19 cellular contexts compared by ENCODE assay signal in genomic region chr16:16108759-16109158, GRCh38.
A peak's percentile ranks its signal among the peaks of the same experiment; 100 is the strongest.
DNase-seq lines count a peak whose midpoint lies in the region; ATAC-seq, FAIRE-seq and TF ChIP-seq lines count a peak whose summit lies in the region.
"Had no signal": no experiment of that assay in that cellular context is flagged by ENCODE, and none has a peak within 500 bp of the region (broad histone marks: within the 10 kb centered on the region; RNA-seq: fewer than 3 reads in every experiment).

No MANE protein-coding gene starts in this region.

- no peak for ATAC-seq in HG02884 (IDR thresholded peaks at IDR 0.05; ENCODE audit: unreplicated experiment)

- H3K9ac ChIP-seq in HUES48 (ENCODE audit: low read depth, low read length) (no peak overlapping the region), astrocyte (ENCODE audit: low read length) (no peak overlapping the region)

- H3K27ac Mint-ChIP-seq in astrocyte (ENCODE audit: unreplicated experiment), result no peak overlapping the region

- no peak overlapping the region for H3K4me3 ChIP-seq in HUES48 (ENCODE audit: low read depth, low read length)
- H3K4me3 ChIP-seq in astrocyte (ENCODE audit: insufficient read depth, low read depth, low read length), result no peak overlapping the region
- no peak overlapping the region for H3K4me3 ChIP-seq in sigmoid colon
- H3K4me3 ChIP-seq in dorsolateral prefrontal cortex, result no peak overlapping the region

- no peaks in the 10 kb centered on the region for H3K27me3 Mint-ChIP-seq in astrocyte (ENCODE audit: low read depth, unreplicated experiment)
- H3K27me3 Mint-ChIP-seq: CD4-positive, CD25-positive, alpha-beta regulatory T cell; IgD-negative memory B cell had no signal

- H3K36me3 ChIP-seq in HUES48 (ENCODE audit: control insufficient read depth, insufficient read depth, low read length), result peaks cover 82% of the 10 kb centered on the region
- H3K36me3 ChIP-seq in astrocyte (ENCODE audit: insufficient read depth, low read length), result peaks cover 23% of the 10 kb centered on the region
- H3K36me3 ChIP-seq in sigmoid colon, result peaks cover 15 to 64% (median 21%) of the 10 kb centered on the region in 4 donors

- no peak for TF ChIP-seq EP300 in sigmoid colon (IDR thresholded peaks at IDR 0.05)

- H3K27ac ChIP-seq in HUES48 (ENCODE audit: low read depth, low read length) (peak overlapping the region; percentile 73), astrocyte (ENCODE audit: low read depth, low read length) (no peak overlapping the region), sigmoid colon (peak overlapping the region; percentile 59 to 78 (median 76)), dorsolateral prefrontal cortex (no peak overlapping the region)

- 91 to 92% methylated on average over 6 of the region's 6 CpGs for WGBS in sigmoid colon, 2 donors

- peak; percentile 10 for DNase-seq in astrocyte (ENCODE audit: low read depth)
- peak; percentile 34 for DNase-seq in iPS-NIHi11 (ENCODE audit: low spot score)
- no peak for DNase-seq in sigmoid colon
- DNase-seq in dorsolateral prefrontal cortex, result no peak
- DNase-seq in kidney glomerular epithelial cell (lab: John Stamatoyannopoulos, UW), result no peak
- no peak for DNase-seq in NCI-H1417 (lab: John Stamatoyannopoulos, UW)
- DNase-seq: AML-193; Calu3; CD4-positive, CD25-positive, alpha-beta regulatory T cell; HCEC 1CT; NCI-H446; NCI-H748 treated with DMSO at 0.1 percent for 48 hours; SHP77 had no signal

- no peak for FAIRE-seq in astrocyte (lab: Jason Lieb, UNC)
- FAIRE-seq: G401.6, GM12891, RCC 7860 had no signal

- H3K27me3 ChIP-seq in HUES48 (ENCODE audit: control insufficient read depth, insufficient read depth, low read length) (no peaks in the 10 kb centered on the region), astrocyte (ENCODE audit: insufficient read depth, low read length) (no peaks in the 10 kb centered on the region), sigmoid colon (no peaks in the 10 kb centered on the region), dorsolateral prefrontal cortex (no peaks in the 10 kb centered on the region)

- no peak for TF ChIP-seq CTCF in astrocyte (IDR thresholded peaks at IDR 0.05; ENCODE audit: insufficient read depth, low read depth, low read length)
- no peak for TF ChIP-seq CTCF in sigmoid colon (IDR thresholded peaks at IDR 0.05)
- TF ChIP-seq CTCF in dorsolateral prefrontal cortex (IDR thresholded peaks at IDR 0.05 in 54 of 56, conservative IDR thresholded peaks at IDR 0.05 in 2 of 56; ENCODE audit: low read depth in 1 of 56, partially characterized antibody in 56 of 56), result no peak

- no peaks in the 10 kb centered on the region for H3K4me1 Mint-ChIP-seq in astrocyte (ENCODE audit: low read depth, unreplicated experiment)

- no peaks in the 10 kb centered on the region for H3K9me3 Mint-ChIP-seq in astrocyte (ENCODE audit: unreplicated experiment)
- H3K9me3 Mint-ChIP-seq: CD4-positive, CD25-positive, alpha-beta regulatory T cell had no signal

- peaks cover 33% of the 10 kb centered on the region for H3K36me3 Mint-ChIP-seq in astrocyte (ENCODE audit: low read depth, unreplicated experiment)

- H2AFZ ChIP-seq in astrocyte (ENCODE audit: low read depth, low read length), result no peak overlapping the region

- no peak overlapping the region for H3K4me3 Mint-ChIP-seq in astrocyte (ENCODE audit: unreplicated experiment)
- H3K4me3 Mint-ChIP-seq: CD4-positive, CD25-positive, alpha-beta regulatory T cell had no signal

- TF ChIP-seq POLR2A in sigmoid colon (IDR thresholded peaks at IDR 0.05), result no peak

- intact Hi-C loops in sigmoid colon (cut with DNase I) (no loop called here), dorsolateral prefrontal cortex (cut with DNase I) (no loop called here)

- peaks cover 4% of the 10 kb centered on the region for H4K20me1 ChIP-seq in astrocyte (ENCODE audit: insufficient read depth, low read length)

- H3K4me1 ChIP-seq in HUES48 (ENCODE audit: control insufficient read depth, insufficient read depth, low read length) (peaks cover 5% of the 10 kb centered on the region), astrocyte (ENCODE audit: insufficient read depth, low read length) (no peaks in the 10 kb centered on the region), sigmoid colon (peaks cover 0 to 17% (median 14%) of the 10 kb centered on the region in 4 donors)

- H3K9me3 ChIP-seq in HUES48 (ENCODE audit: control insufficient read depth, insufficient read depth, low read length) (no peaks in the 10 kb centered on the region), astrocyte (ENCODE audit: insufficient read depth, low read depth, low read length) (no peaks in the 10 kb centered on the region), sigmoid colon (no peaks in the 10 kb centered on the region)

- H3K4me2 ChIP-seq in astrocyte (ENCODE audit: low read length), result no peak overlapping the region

- no peaks in the 10 kb centered on the region for H3K79me2 ChIP-seq in astrocyte (ENCODE audit: insufficient read depth, low read length)

Comparison
In these comparisons a context has a peak if more than half of its experiments do, and no peak if none do; other contexts are left out.
1. H3K27ac ChIP-seq: peak in HUES48 (single experiment) and sigmoid colon (4 of 4); none in astrocyte (single experiment) and dorsolateral prefrontal cortex (0 of 59).
2. DNase-seq: peak in astrocyte (single experiment) and iPS-NIHi11 (single experiment); none in sigmoid colon (single experiment), dorsolateral prefrontal cortex (0 of 10), kidney glomerular epithelial cell (single experiment) and NCI-H1417 (0 of 3).